Comparison of ENCODE assay signal across 27 cellular contexts in the genomic region with DNA sequence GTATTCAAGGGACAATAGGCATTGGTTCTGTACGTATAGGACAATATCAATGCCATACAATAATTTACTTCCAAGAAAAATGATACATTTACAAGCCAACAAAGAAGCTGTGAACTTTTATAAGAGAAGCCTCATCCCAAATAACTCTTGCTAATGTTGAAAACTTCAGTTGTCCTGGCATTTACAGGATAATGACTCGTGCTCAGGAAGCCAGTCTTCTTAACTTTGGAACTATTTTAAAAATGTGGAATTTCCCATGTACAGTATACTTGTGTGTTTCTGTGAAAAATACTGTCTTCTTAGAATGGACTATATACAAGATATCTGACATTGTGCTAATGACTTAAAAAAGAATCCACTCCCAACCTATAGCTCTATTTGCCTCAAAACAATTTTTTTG.
"Had no signal": no experiment of that assay in that cellular context is flagged by ENCODE, and none has a peak within 500 bp of the region (broad histone marks: within the 10 kb centered on the region; RNA-seq: fewer than 3 reads in every experiment).

No MANE protein-coding gene starts in this region.

- H3K27ac Mint-ChIP-seq: activated CD8-positive, alpha-beta T cell treated with anti-CD3 and anti-CD28 coated beads, Interleukin-2, amount 10 ng/mL, durations not matched to agents 7 days and 5 days; activated naive CD8-positive, alpha-beta T cell treated with anti-CD3 and anti-CD28 coated beads, Interleukin-2, amount 50 U/mL, for 24 hours; activated T-helper 1 cell treated with anti-CD3 and anti-CD28 coated beads, Interleukin-12 subunit alpha, Interleukin-12 subunit beta, Interleukin-2, Interleukin-4 antibody, amounts not matched to agents 30 ng/mL and 10 ng/mL and 1 ng/mL, durations not matched to agents 14 hours and 24 hours and 36 hours; stimulated activated memory B cell treated with anti-CD40 and anti-IgM and Interleukin-4, amounts not matched to agents 10 μg/mL and 1 μg/mL and 100 μg/mL, for 72 hours had no signal

- H3K27ac ChIP-seq: colonic mucosa, dorsolateral prefrontal cortex, esophagus squamous epithelium, foreskin keratinocyte, left ventricle myocardium inferior, parathyroid adenoma, right lobe of liver, skin epidermis, stomach, suprapubic skin, tibial nerve, WERI-Rb-1 had no signal

- H3K4me3 Mint-ChIP-seq: activated CD8-positive, alpha-beta T cell treated with anti-CD3 and anti-CD28 coated beads, Interleukin-2, amount 10 ng/mL, durations not matched to agents 7 days and 5 days; activated naive CD8-positive, alpha-beta T cell treated with anti-CD3 and anti-CD28 coated beads, Interleukin-2, amount 50 U/mL, for 24 hours; activated T-helper 1 cell treated with anti-CD3 and anti-CD28 coated beads, Interleukin-12 subunit alpha, Interleukin-12 subunit beta, Interleukin-2, Interleukin-4 antibody, amounts not matched to agents 30 ng/mL and 10 ng/mL and 1 ng/mL, durations not matched to agents 14 hours and 24 hours and 36 hours; central memory CD8-positive, alpha-beta T cell; nephron; stimulated activated memory B cell treated with anti-CD40 and anti-IgM and Interleukin-4, amounts not matched to agents 10 μg/mL and 1 μg/mL and 100 μg/mL, for 72 hours had no signal

- H3K4me3 ChIP-seq: colonic mucosa, dorsolateral prefrontal cortex, esophagus squamous epithelium, left ventricle myocardium inferior, right lobe of liver, skin epidermis, stomach, suprapubic skin, tibial nerve had no signal

- ATAC-seq: activated CD8-positive, alpha-beta T cell treated with anti-CD3 and anti-CD28 coated beads, Interleukin-2, amount 10 ng/mL, durations not matched to agents 7 days and 5 days; activated naive CD8-positive, alpha-beta T cell treated with anti-CD3 and anti-CD28 coated beads, Interleukin-2, amount 50 U/mL, for 24 hours; foreskin keratinocyte; right lobe of liver; stimulated activated memory B cell treated with anti-CD40 and anti-IgM and Interleukin-4, amounts not matched to agents 10 μg/mL and 1 μg/mL and 100 μg/mL, for 72 hours had no signal

- H3K36me3 ChIP-seq: colonic mucosa, esophagus squamous epithelium, left ventricle myocardium inferior, right lobe of liver, stomach, suprapubic skin, tibial nerve, WERI-Rb-1 had no signal

- H3K9me3 ChIP-seq: colonic mucosa, esophagus squamous epithelium, right lobe of liver, suprapubic skin had no signal

- DNase-seq: activated CD4-positive, alpha-beta T cell treated with anti-CD3 and anti-CD28 coated beads, Interleukin-2, amount 50 U/mL, for 1 hour; activated CD4-positive, CD25-positive, alpha-beta regulatory T cell treated with anti-CD3 and anti-CD28 coated beads, Interleukin-2, amount 50 U/mL, for 72 hours; activated CD8-positive, alpha-beta T cell treated with anti-CD3 and anti-CD28 coated beads, Interleukin-2, amount 10 ng/mL, durations not matched to agents 7 days and 5 days; activated gamma-delta T cell; activated naive CD4-positive, alpha-beta T cell treated with anti-CD3 and anti-CD28 coated beads, Interleukin-2, amount 50 U/mL, for 16 hours; activated naive CD8-positive, alpha-beta T cell treated with anti-CD3 and anti-CD28 coated beads, Interleukin-2, amount 50 U/mL, for 24 hours; aorta; colonic mucosa; dorsolateral prefrontal cortex; esophagus squamous epithelium; kidney; left ventricle myocardium inferior; midbrain; right lobe of liver; stimulated activated CD4-positive, alpha-beta T cell treated with anti-CD3 and anti-CD28 coated beads, Interleukin-1b, Interleukin-23, amount 100 ng/mL, for 48 hours; stomach; T-helper 1 cell; WERI-Rb-1 had no signal

- H3K36me3 Mint-ChIP-seq: stimulated activated memory B cell treated with anti-CD40 and anti-IgM and Interleukin-4, amounts not matched to agents 10 μg/mL and 1 μg/mL and 100 μg/mL, for 72 hours had no signal

- H3K27me3 ChIP-seq: colonic mucosa, dorsolateral prefrontal cortex, esophagus squamous epithelium, foreskin keratinocyte, right lobe of liver, stomach, suprapubic skin, tibial nerve had no signal

- H3K4me1 Mint-ChIP-seq: activated naive CD8-positive, alpha-beta T cell treated with anti-CD3 and anti-CD28 coated beads, Interleukin-2, amount 50 U/mL, for 24 hours; central memory CD8-positive, alpha-beta T cell; nephron; stimulated activated memory B cell treated with anti-CD40 and anti-IgM and Interleukin-4, amounts not matched to agents 10 μg/mL and 1 μg/mL and 100 μg/mL, for 72 hours had no signal

- H3K27me3 Mint-ChIP-seq: activated naive CD8-positive, alpha-beta T cell treated with anti-CD3 and anti-CD28 coated beads, Interleukin-2, amount 50 U/mL, for 24 hours; central memory CD8-positive, alpha-beta T cell; stimulated activated memory B cell treated with anti-CD40 and anti-IgM and Interleukin-4, amounts not matched to agents 10 μg/mL and 1 μg/mL and 100 μg/mL, for 72 hours had no signal

- H3K4me1 ChIP-seq: colonic mucosa, esophagus squamous epithelium, foreskin keratinocyte, left ventricle myocardium inferior, parathyroid adenoma, right lobe of liver, stomach, suprapubic skin, tibial nerve had no signal
